Comparison of ENCODE assay signal across 15 cellular contexts in genomic region chr17:63693411-63694113, GRCh38. TPM values are rescaled to one million over a fixed set of nuclear protein-coding genes. Genes with fewer than 3 reads are reported as not detected.
A peak's percentile ranks its signal among the peaks of the same experiment; 100 is the strongest.
DNase-seq lines count a peak whose midpoint lies in the region; ATAC-seq and TF ChIP-seq lines count a peak whose summit lies in the region.
"Had no signal": no experiment of that assay in that cellular context is flagged by ENCODE, and none has a peak within 500 bp of the region (broad histone marks: within the 10 kb centered on the region; RNA-seq: fewer than 3 reads in every experiment).

No MANE protein-coding gene starts in this region.

- TF ChIP-seq CTCF in activated B cell treated with CpG ODN at 0.5 μM for 24 hours (IDR thresholded peaks at IDR 0.05), result no peak

- H3K27ac Mint-ChIP-seq in activated CD8-positive, alpha-beta memory T cell treated with anti-CD3 and anti-CD28 coated beads, Interleukin-2, amount 10 ng/mL, durations not matched to agents 7 days and 5 days, result peak overlapping the region; percentile 20
- peak overlapping the region; percentile 97 for H3K27ac Mint-ChIP-seq in activated B cell treated with CpG ODN at 0.5 μM for 24 hours
- H3K27ac Mint-ChIP-seq in effector memory CD8-positive, alpha-beta T cell, result peak overlapping the region; percentile 98 to 99
- peak overlapping the region; percentile 83 for H3K27ac Mint-ChIP-seq in stimulated activated memory B cell treated with anti-CD40 and anti-IgM and Interleukin-4, amounts not matched to agents 10 μg/mL and 1 μg/mL and 100 μg/mL, for 72 hours

- intact Hi-C loops in activated B cell treated with CpG ODN at 0.5 μM for 24 hours (cut with micrococcal nuclease), result no loop called here

- H3K4me1 Mint-ChIP-seq in activated CD8-positive, alpha-beta memory T cell treated with anti-CD3 and anti-CD28 coated beads, Interleukin-2, amount 10 ng/mL, durations not matched to agents 7 days and 5 days, result peaks cover 33% of the 10 kb centered on the region
- peaks cover 56% of the 10 kb centered on the region for H3K4me1 Mint-ChIP-seq in activated B cell treated with CpG ODN at 0.5 μM for 24 hours
- H3K4me1 Mint-ChIP-seq in effector memory CD8-positive, alpha-beta T cell (ENCODE audit: low read depth in 2 of 2), result peaks cover 43 to 51% of the 10 kb centered on the region in 2 donors
- peaks cover 62% of the 10 kb centered on the region for H3K4me1 Mint-ChIP-seq in stimulated activated memory B cell treated with anti-CD40 and anti-IgM and Interleukin-4, amounts not matched to agents 10 μg/mL and 1 μg/mL and 100 μg/mL, for 72 hours

- no peak overlapping the region for H3K4me3 Mint-ChIP-seq in activated CD8-positive, alpha-beta memory T cell treated with anti-CD3 and anti-CD28 coated beads, Interleukin-2, amount 10 ng/mL, durations not matched to agents 7 days and 5 days
- H3K4me3 Mint-ChIP-seq in activated B cell treated with CpG ODN at 0.5 μM for 24 hours, result no peak overlapping the region
- peak overlapping the region in 1 of 2 donors; percentile 23 for H3K4me3 Mint-ChIP-seq in effector memory CD8-positive, alpha-beta T cell
- H3K4me3 Mint-ChIP-seq in stimulated activated memory B cell treated with anti-CD40 and anti-IgM and Interleukin-4, amounts not matched to agents 10 μg/mL and 1 μg/mL and 100 μg/mL, for 72 hours, result no peak overlapping the region

- H3K27me3 Mint-ChIP-seq in activated CD8-positive, alpha-beta memory T cell treated with anti-CD3 and anti-CD28 coated beads, Interleukin-2, amount 10 ng/mL, durations not matched to agents 7 days and 5 days, result no peaks in the 10 kb centered on the region
- H3K27me3 Mint-ChIP-seq in activated B cell treated with CpG ODN at 0.5 μM for 24 hours, result no peaks in the 10 kb centered on the region
- H3K27me3 Mint-ChIP-seq in effector memory CD8-positive, alpha-beta T cell, result no peaks in the 10 kb centered on the region
- H3K27me3 Mint-ChIP-seq in stimulated activated memory B cell treated with anti-CD40 and anti-IgM and Interleukin-4, amounts not matched to agents 10 μg/mL and 1 μg/mL and 100 μg/mL, for 72 hours, result no peaks in the 10 kb centered on the region

- CTCF ChIA-PET in activated CD8-positive, alpha-beta memory T cell treated with anti-CD3 and anti-CD28 coated beads, Interleukin-2, amount 10 ng/mL, durations not matched to agents 7 days and 5 days (lab: Charles Lee), result interaction anchor here (7.9 kb wide), 1 partner anchor 16 kb away, joined by 133 read pairs; no protein-coding TSS in a partner anchor
- CTCF ChIA-PET in activated B cell treated with CpG ODN at 0.5 μM for 24 hours (lab: Charles Lee), result interaction anchor here (0.8 kb wide), 1 partner anchor 16 kb away, joined by 3 read pairs; no protein-coding TSS in a partner anchor

- no peak for ATAC-seq in activated CD8-positive, alpha-beta memory T cell treated with anti-CD3 and anti-CD28 coated beads, Interleukin-2, amount 10 ng/mL, durations not matched to agents 7 days and 5 days
- no peak for ATAC-seq in activated B cell treated with CpG ODN at 0.5 μM for 24 hours (ENCODE audit: low read depth)
- no peak for ATAC-seq in effector memory CD8-positive, alpha-beta T cell (replicated peaks)
- ATAC-seq in stimulated activated memory B cell treated with anti-CD40 and anti-IgM and Interleukin-4, amounts not matched to agents 10 μg/mL and 1 μg/mL and 100 μg/mL, for 72 hours, result no peak
- ATAC-seq in GM18861 (IDR thresholded peaks at IDR 0.05; ENCODE audit: unreplicated experiment), result no peak
- ATAC-seq in HG02981 (IDR thresholded peaks at IDR 0.05; ENCODE audit: unreplicated experiment), result no peak
- ATAC-seq: gastroesophageal sphincter, lower lobe of right lung, right lobe of liver had no signal

- H3K36me3 Mint-ChIP-seq in activated CD8-positive, alpha-beta memory T cell treated with anti-CD3 and anti-CD28 coated beads, Interleukin-2, amount 10 ng/mL, durations not matched to agents 7 days and 5 days, result peaks cover 29% of the 10 kb centered on the region
- H3K36me3 Mint-ChIP-seq in activated B cell treated with CpG ODN at 0.5 μM for 24 hours (ENCODE audit: low read depth), result peaks cover 79% of the 10 kb centered on the region
- H3K36me3 Mint-ChIP-seq in effector memory CD8-positive, alpha-beta T cell (ENCODE audit: insufficient read depth), result peaks cover 84% of the 10 kb centered on the region
- peaks cover 57% of the 10 kb centered on the region for H3K36me3 Mint-ChIP-seq in stimulated activated memory B cell treated with anti-CD40 and anti-IgM and Interleukin-4, amounts not matched to agents 10 μg/mL and 1 μg/mL and 100 μg/mL, for 72 hours

- POLR2A ChIA-PET in activated B cell treated with CpG ODN at 0.5 μM for 24 hours (lab: Charles Lee), result interaction anchor here (0.6 to 10.0 kb wide), 11 partner anchors 9 to 150 kb away, joined by 3 to 247 read pairs (median 5); partner anchors contain the start of genes CCDC47, DDX42 and MAP3K3

- DNase-seq in activated CD8-positive, alpha-beta memory T cell treated with anti-CD3 and anti-CD28 coated beads, Interleukin-2, amount 10 ng/mL, durations not matched to agents 7 days and 5 days, result no peak
- no peak for DNase-seq in activated CD8-positive, alpha-beta memory T cell treated with anti-CD3 and anti-CD28 coated beads, Interleukin-2, amount 50 U/mL, for 4 hours
- DNase-seq in activated B cell treated with CpG ODN at 0.5 μM for 24 hours (no peak), NCI-H2107 treated with DMSO at 0.1 percent for 48 hours (lab: John Stamatoyannopoulos, UW; ENCODE audit: unreplicated experiment) (no peak)
- DNase-seq in effector memory CD8-positive, alpha-beta T cell, result no peak
- DNase-seq: lower lobe of right lung; MM.1S; NCI-H1930; right lobe of liver; stimulated activated CD4-positive, alpha-beta T cell treated with anti-CD3 and anti-CD28 coated beads, Interleukin-2, amount 100 ng/mL, for 48 hours; trophoblast cell had no signal

- no peaks in the 10 kb centered on the region for H3K9me3 Mint-ChIP-seq in activated CD8-positive, alpha-beta memory T cell treated with anti-CD3 and anti-CD28 coated beads, Interleukin-2, amount 10 ng/mL, durations not matched to agents 7 days and 5 days (ENCODE audit: low read depth)
- no peaks in the 10 kb centered on the region for H3K9me3 Mint-ChIP-seq in activated B cell treated with CpG ODN at 0.5 μM for 24 hours
- no peaks in the 10 kb centered on the region for H3K9me3 Mint-ChIP-seq in effector memory CD8-positive, alpha-beta T cell
- H3K9me3 Mint-ChIP-seq in stimulated activated memory B cell treated with anti-CD40 and anti-IgM and Interleukin-4, amounts not matched to agents 10 μg/mL and 1 μg/mL and 100 μg/mL, for 72 hours, result no peaks in the 10 kb centered on the region

RNA-seq across cellular contexts. Expression of gene LIMD2, which starts 6.4 kb away (rescaled TPM):
- 100 to 1,000 TPM; 303 to 356 TPM for total RNA-seq in activated CD8-positive, alpha-beta memory T cell treated with anti-CD3 and anti-CD28 coated beads, Interleukin-2, amount 10 ng/mL, durations not matched to agents 7 days and 5 days
- total RNA-seq in activated B cell treated with CpG ODN at 0.5 μM for 24 hours, result 404 and 421 TPM in 2 replicates

RNA-seq across cellular contexts. Expression of gene STRADA, which starts 48.0 kb away (rescaled TPM):
- total RNA-seq in activated CD8-positive, alpha-beta memory T cell treated with anti-CD3 and anti-CD28 coated beads, Interleukin-2, amount 10 ng/mL, durations not matched to agents 7 days and 5 days, result 10 to 100 TPM; 59.9 to 76.8 TPM
- 72.5 and 80.2 TPM in 2 replicates for total RNA-seq in activated B cell treated with CpG ODN at 0.5 μM for 24 hours

Comparison
In these comparisons a context has a peak if more than half of its experiments do, and no peak if none do; other contexts are left out.
1. H3K27ac Mint-ChIP-seq: peak in every context shown above with its lines; median percentile 98 in effector memory CD8-positive, alpha-beta T cell; 97 in activated B cell treated with CpG ODN at 0.5 μM for 24 hours; 83 in stimulated activated memory B cell treated with anti-CD40 and anti-IgM and Interleukin-4, amounts not matched to agents 10 μg/mL and 1 μg/mL and 100 μg/mL, for 72 hours; 20 in activated CD8-positive, alpha-beta memory T cell treated with anti-CD3 and anti-CD28 coated beads, Interleukin-2, amount 10 ng/mL, durations not matched to agents 7 days and 5 days.